10 cellular contexts compared by ENCODE assay signal in genomic region chr4:88628746-88629145, GRCh38.
"Had no signal": no experiment of that assay in that cellular context is flagged by ENCODE, and none has a peak within 500 bp of the region (broad histone marks: within the 10 kb centered on the region; RNA-seq: fewer than 3 reads in every experiment).

No MANE protein-coding gene starts in this region.

- H3K9me3 ChIP-seq: esophagus squamous epithelium, gastrocnemius medialis, thyroid gland had no signal

- H3K27ac ChIP-seq: esophagus squamous epithelium, gastrocnemius medialis, thyroid gland had no signal

- H3K36me3 ChIP-seq: gastrocnemius medialis, thyroid gland had no signal

- H3K27ac Mint-ChIP-seq: activated CD4-positive, alpha-beta T cell treated with anti-CD3 and anti-CD28 coated beads, Interleukin-2, amount 10 ng/mL, durations not matched to agents 7 days and 5 days; naive thymus-derived CD4-positive, alpha-beta T cell; T-helper 1 cell treated with Interleukin-12 subunit alpha and Interleukin-12 subunit beta and Interleukin-4 antibody, amounts not matched to agents 30 μg/mL and 1 μg/mL, for 36 hours had no signal

- DNase-seq: activated CD4-positive, alpha-beta T cell treated with anti-CD3 and anti-CD28 coated beads, Interleukin-2, amount 10 ng/mL, durations not matched to agents 7 days and 5 days; activated naive CD4-positive, alpha-beta T cell treated with anti-CD3 and anti-CD28 coated beads, Interleukin-2, amount 50 U/mL, for 16 hours; amniotic stem cell; esophagus squamous epithelium; gastrocnemius medialis; naive thymus-derived CD4-positive, alpha-beta T cell; small intestine; thyroid gland had no signal

- H3K4me3 ChIP-seq: esophagus squamous epithelium, gastrocnemius medialis, thyroid gland had no signal

- H3K27me3 ChIP-seq: esophagus squamous epithelium, gastrocnemius medialis, thyroid gland had no signal

- H3K27me3 Mint-ChIP-seq: activated CD4-positive, alpha-beta T cell treated with anti-CD3 and anti-CD28 coated beads, Interleukin-2, amount 10 ng/mL, durations not matched to agents 7 days and 5 days; naive thymus-derived CD4-positive, alpha-beta T cell had no signal

- FAIRE-seq: bronchial epithelial cell had no signal

- H3K4me1 Mint-ChIP-seq: activated CD4-positive, alpha-beta T cell treated with anti-CD3 and anti-CD28 coated beads, Interleukin-2, amount 10 ng/mL, durations not matched to agents 7 days and 5 days had no signal

- H3K4me3 Mint-ChIP-seq: activated CD4-positive, alpha-beta T cell treated with anti-CD3 and anti-CD28 coated beads, Interleukin-2, amount 10 ng/mL, durations not matched to agents 7 days and 5 days; T-helper 1 cell treated with Interleukin-12 subunit alpha and Interleukin-12 subunit beta and Interleukin-4 antibody, amounts not matched to agents 30 μg/mL and 1 μg/mL, for 36 hours had no signal
